In genomic region chr1:31704261-31705079, GRCh38 we compare ENCODE assay signal across 8 cellular contexts. TPM values are rescaled to one million over a fixed set of nuclear protein-coding genes. Genes with fewer than 3 reads are reported as not detected.
DNase-seq lines count a peak whose midpoint lies in the region; ATAC-seq, FAIRE-seq and TF ChIP-seq lines count a peak whose summit lies in the region.

No MANE protein-coding gene starts in this region.

- DNase-seq in activated naive CD4-positive, alpha-beta T cell treated with anti-CD3 and anti-CD28 coated beads for 36 hours = peak; percentile 30
- DNase-seq in activated naive CD4-positive, alpha-beta T cell treated with anti-CD3 and anti-CD28 coated beads, Interleukin-2, amount 50 U/mL, for 16 hours = no peak
- DNase-seq in GM12878 (ENCODE audit: low read depth, low spot score) = no peak
- DNase-seq in kidney tubule cell (ENCODE audit: low spot score) = peak; percentile 33
- DNase-seq in tibial nerve (ENCODE audit: low spot score in 2 of 2) = peak in 1 of 2 donors; percentile 36
- DNase-seq in T-cell = no peak
- DNase-seq in SKM-1 treated with dmso at 0.1 percent for 144 hours (lab: John Stamatoyannopoulos, UW; ENCODE audit: unreplicated experiment) = no peak

- H3K4me1 ChIP-seq in GM12878 (ENCODE audit: control insufficient read depth, insufficient read depth, low read length) (peaks cover 50% of the 10 kb centered on the region), tibial nerve (peaks cover 7 to 69% (median 55%) of the 10 kb centered on the region in 4 donors)

- TF ChIP-seq RAD21 in GM12878 (IDR thresholded peaks at IDR 0.05; ENCODE audit: insufficient read depth, low read depth, low read length) = no peak

- H3K4me2 ChIP-seq in GM12878 (ENCODE audit: control insufficient read depth, insufficient read depth) = peak overlapping the region; percentile 52; the same call in 1 of the 2 replicates

- H3K9ac ChIP-seq in GM12878 (ENCODE audit: control insufficient read depth, insufficient read depth, low read length) = peak overlapping the region; percentile 54

- H3K9me3 ChIP-seq in GM12878 (replicated peaks; ENCODE audit: control insufficient read depth, insufficient read depth, low read length) (no peaks in the 10 kb centered on the region), tibial nerve (no peaks in the 10 kb centered on the region)

- H3K4me3 ChIP-seq in GM12878 (peak overlapping the region; percentile 2; the same call in 1 of the 2 replicates), tibial nerve (peak overlapping the region; percentile 32 to 47 (median 35))

- H3K27me3 ChIP-seq in GM12878 (replicated peaks in 1 of 2; ENCODE audit: control insufficient read depth in 2 of 2, insufficient read depth in 2 of 2, low read length in 1 of 2) (no peaks in the 10 kb centered on the region), tibial nerve (no peaks in the 10 kb centered on the region)

- TF ChIP-seq POLR2A in GM12878 (IDR thresholded peaks at IDR 0.05; ENCODE audit: low read depth, low read length) (no peak), tibial nerve (IDR thresholded peaks at IDR 0.05) (no peak)

- no TSS peak for BruUV-seq in GM12878 (replicated peaks; lab: Mats Ljungman, UMichigan)

- FAIRE-seq in GM12878 (lab: Jason Lieb, UNC) = peak; percentile 54

- peaks cover 31% of the 10 kb centered on the region for H3K4me1 Mint-ChIP-seq in activated naive CD4-positive, alpha-beta T cell treated with anti-CD3 and anti-CD28 coated beads for 36 hours (ENCODE audit: low read depth)
- peaks cover 40 to 45% (median 43%) of the 10 kb centered on the region in 3 donors for H3K4me1 Mint-ChIP-seq in T-cell

- CTCF ChIA-PET in activated naive CD4-positive, alpha-beta T cell treated with anti-CD3 and anti-CD28 coated beads for 36 hours (lab: Charles Lee) = interaction anchor here (0.6 to 2.8 kb wide), 12 partner anchors 10 to 140 kb away, joined by 3 to 16 read pairs (median 3); no protein-coding TSS in a partner anchor
- CTCF ChIA-PET in GM12878 (lab: Yijun Ruan, JAX) = interaction anchor here (0.6 to 6.5 kb wide), 29 partner anchors 9 to 310 kb away, joined by 3 to 83 read pairs (median 4); partner anchors contain the start of gene PEF1
- CTCF ChIA-PET in T-cell (lab: Charles Lee) = interaction anchor here in 1 of 2 donors (1.1 to 1.6 kb wide), 2 partner anchors 34 to 84 kb away, joined by 3 to 5 read pairs; no protein-coding TSS in a partner anchor

- no peaks in the 10 kb centered on the region for H3K79me2 ChIP-seq in GM12878 (ENCODE audit: control insufficient read depth, insufficient read depth, low read length)

- H3K36me3 ChIP-seq in GM12878 (ENCODE audit: control insufficient read depth in 2 of 2, insufficient read depth in 2 of 2, low read length in 1 of 2) (no peaks in the 10 kb centered on the region), tibial nerve (no peaks in the 10 kb centered on the region)

- no peak for TF ChIP-seq EP300 in GM12878 (IDR thresholded peaks at IDR 0.05; ENCODE audit: borderline replicate concordance in 1 of 2, control insufficient read depth in 1 of 2, low read depth in 2 of 2, low read length in 2 of 2)
- TF ChIP-seq EP300 in tibial nerve (IDR thresholded peaks at IDR 0.05) = no peak

- peak overlapping the region; percentile 31 for H2AFZ ChIP-seq in GM12878 (ENCODE audit: control insufficient read depth, low read depth, low read length)

- in situ Hi-C loops in GM12878 (cut with MboI) = loop anchor here (5.0 kb wide), 1 partner anchor 37 kb away; no protein-coding TSS in a partner anchor

- RAD21 ChIA-PET in GM12878 (lab: Charles Lee; ENCODE audit: unreplicated experiment) = interaction anchor here (0.6 to 2.9 kb wide), 20 partner anchors 9 to 229 kb away, joined by 3 to 53 read pairs (median 4); partner anchors contain the start of gene PEF1

- peak overlapping the region; percentile 16 for H3K4me3 Mint-ChIP-seq in activated naive CD4-positive, alpha-beta T cell treated with anti-CD3 and anti-CD28 coated beads for 36 hours
- H3K4me3 Mint-ChIP-seq in T-cell = peak overlapping the region in 1 of 3 donors; percentile 50

- H3K27me3 Mint-ChIP-seq in activated naive CD4-positive, alpha-beta T cell treated with anti-CD3 and anti-CD28 coated beads for 36 hours (ENCODE audit: low read depth) = peaks cover 37% of the 10 kb centered on the region
- peaks cover 43 to 48% of the 10 kb centered on the region in 2 donors for H3K27me3 Mint-ChIP-seq in T-cell

- intact Hi-C loops in activated naive CD4-positive, alpha-beta T cell treated with anti-CD3 and anti-CD28 coated beads for 36 hours (cut with micrococcal nuclease) = loop anchor here (1.0 to 2.0 kb wide), 3 partner anchors 40 to 140 kb away; no protein-coding TSS in a partner anchor
- intact Hi-C loops in GM12878 (cut with micrococcal nuclease; ENCODE audit: unreplicated experiment) = loop anchor here (5.0 kb wide), 1 partner anchor 142 kb away; no protein-coding TSS in a partner anchor

- H4K20me1 ChIP-seq in GM12878 (ENCODE audit: control insufficient read depth, insufficient read depth) = no peaks in the 10 kb centered on the region

- no peak overlapping the region for H3K27ac Mint-ChIP-seq in activated naive CD4-positive, alpha-beta T cell treated with anti-CD3 and anti-CD28 coated beads for 36 hours
- peak overlapping the region in 1 of 2 donors; percentile 4 for H3K27ac Mint-ChIP-seq in T-cell

- H3K9me3 Mint-ChIP-seq in activated naive CD4-positive, alpha-beta T cell treated with anti-CD3 and anti-CD28 coated beads for 36 hours = no peaks in the 10 kb centered on the region
- H3K9me3 Mint-ChIP-seq in T-cell = no peaks in the 10 kb centered on the region

- SMC1A ChIA-PET in GM12878 (lab: Charles Lee; ENCODE audit: uncharacterized antibody, unreplicated experiment) = interaction anchor here (1.0 to 6.6 kb wide), 13 partner anchors 14 to 228 kb away, joined by 3 to 51 read pairs (median 4); partner anchors contain the start of gene PEF1

- H3K36me3 Mint-ChIP-seq in activated naive CD4-positive, alpha-beta T cell treated with anti-CD3 and anti-CD28 coated beads for 36 hours (ENCODE audit: low read depth) = no peaks in the 10 kb centered on the region
- no peaks in the 10 kb centered on the region for H3K36me3 Mint-ChIP-seq in T-cell

- WGBS in GM12878 (ENCODE audit: insufficient coverage, insufficient replicate concordance, low lambda C conversion rate, missing lambda C conversion rate) = 24% methylated on average over 15 of the region's 20 CpGs
- 3 to 11% methylated on average over 12 to 20 of the region's 20 CpGs for WGBS in tibial nerve, 2 donors

- no peak for TF ChIP-seq CTCF in GM12878 (IDR thresholded peaks at IDR 0.05 in 2 of 3, conservative IDR thresholded peaks at IDR 0.05 in 1 of 3; ENCODE audit: control insufficient read depth in 2 of 3, extremely low read depth in 1 of 3, insufficient read depth in 1 of 3, low read depth in 3 of 3, low read length in 3 of 3)
- TF ChIP-seq CTCF in tibial nerve (IDR thresholded peaks at IDR 0.05) = no peak

- peak; percentile 44 for ATAC-seq in GM12878
- ATAC-seq in T-cell (replicated peaks in 1 of 4) = no peak
- no peak for ATAC-seq in HG03097 (IDR thresholded peaks at IDR 0.05; ENCODE audit: low FRiP score, unreplicated experiment)

- H3K27ac ChIP-seq in GM12878 (ENCODE audit: control insufficient read depth, insufficient read depth) = peak overlapping the region; percentile 62
- peak overlapping the region; percentile 74 to 89 (median 84) for H3K27ac ChIP-seq in tibial nerve

- POLR2A ChIA-PET in GM12878 (lab: Charles Lee) (interaction anchor here (0.5 to 2.0 kb wide), 9 partner anchors 10 to 237 kb away, joined by 3 to 9 read pairs (median 4); no protein-coding TSS in a partner anchor), T-cell (lab: Charles Lee) (interaction anchor here in 1 of 2 donors (0.6 kb wide), 1 partner anchor 143 kb away, joined by 3 read pairs; no protein-coding TSS in a partner anchor)

RNA-seq across cellular contexts. Expression of gene COL16A1, which starts 0.7 kb away (rescaled TPM):
- under 1 TPM; 0.17 to 0.47 TPM for total RNA-seq in activated naive CD4-positive, alpha-beta T cell treated with anti-CD3 and anti-CD28 coated beads for 36 hours
- total RNA-seq in GM12878 (2013; cell fraction: nucleolus; rRNA removed) = 6.3 and 9.6 TPM in 2 replicates
- total RNA-seq in GM12878 (2014; rRNA removed) (0.60 and 0.79 TPM in 2 replicates), GM12878 (2014; rRNA removed; fragmentation: Illumina TruSeq; extraction: Trizol) (0.63 and 0.92 TPM in 2 replicates), GM12878 (2021) (3.7 and 3.9 TPM in 2 replicates), tibial nerve (100 to 1,000 TPM; 147 to 311 (median 212) TPM), T-cell (under 1 TPM in 3 of 5 donors, not detected in 2; 0.41 to 0.67 (median 0.59) TPM)
- 0.12 TPM for polyA plus RNA-seq in GM12878 (2011; ENCODE audit: low read depth)
- polyA plus RNA-seq in GM12878 (2011; rRNA removed) (2.0 and 3.1 TPM in 2 replicates), GM12878 (2014; fragmentation: Illumina TruSeq; extraction: Trizol) (0.40 and 0.65 TPM in 2 replicates), GM12878 (2014; fragmentation: Nextera tagmentation; extraction: Ambion mirVana) (under 1 TPM; 0.02 to 0.04 TPM), GM12878 (2014; rRNA removed) (1.5 and 1.6 TPM in 2 replicates), GM12878 (2016; fragmentation: Nextera tagmentation; extraction: Ambion mirVana) (under 1 TPM; 0.14 to 0.56 TPM)
- 2.2 and 3.6 TPM in 2 replicates for polyA plus RNA-seq in GM12878 (2011; cell fraction: cytosol; rRNA removed)
- 30.0 and 30.6 TPM in 2 replicates for polyA plus RNA-seq in GM12878 (2011; cell fraction: nucleus; rRNA removed)
- 1.1 and 1.4 TPM in 2 replicates for polyA plus RNA-seq in GM12878 (2012)
- polyA minus RNA-seq in GM12878 (2011; rRNA and poly(A)+ RNA removed) = 2.1 and 4.5 TPM in 2 replicates
- polyA minus RNA-seq in GM12878 (2011; cell fraction: cytosol; rRNA and poly(A)+ RNA removed) = 0.73 and 1.1 TPM in 2 replicates
- 6.5 and 7.7 TPM in 2 replicates for polyA minus RNA-seq in GM12878 (2011; cell fraction: nucleus; rRNA and poly(A)+ RNA removed)

RNA-seq across cellular contexts. Expression of gene ADGRB2, which starts 59.7 kb away (rescaled TPM):
- total RNA-seq in activated naive CD4-positive, alpha-beta T cell treated with anti-CD3 and anti-CD28 coated beads for 36 hours = under 1 TPM; 0.24 to 0.30 TPM
- 0.91 and 1.6 TPM in 2 replicates for total RNA-seq in GM12878 (2013; cell fraction: nucleolus; rRNA removed)
- 0.11 TPM in 2 replicates for total RNA-seq in GM12878 (2014; rRNA removed)
- 0.18 TPM in 1 of 2 replicates, not detected in the other for total RNA-seq in GM12878 (2014; rRNA removed; fragmentation: Illumina TruSeq; extraction: Trizol)
- 0.27 and 0.33 TPM in 2 replicates for total RNA-seq in GM12878 (2021)
- not detected for polyA plus RNA-seq in GM12878 (2011; ENCODE audit: low read depth)
- polyA plus RNA-seq in GM12878 (2011; rRNA removed) = 0.13 and 0.20 TPM in 2 replicates
- 0.42 and 0.43 TPM in 2 replicates for polyA plus RNA-seq in GM12878 (2011; cell fraction: cytosol; rRNA removed)
- polyA plus RNA-seq in GM12878 (2011; cell fraction: nucleus; rRNA removed) = 3.0 and 3.2 TPM in 2 replicates
- 0.09 and 0.18 TPM in 2 replicates for polyA plus RNA-seq in GM12878 (2012)
- not detected in 2 replicates for polyA plus RNA-seq in GM12878 (2014; fragmentation: Illumina TruSeq; extraction: Trizol)
- polyA plus RNA-seq in GM12878 (2014; fragmentation: Nextera tagmentation; extraction: Ambion mirVana) = not detected
- 0.06 and 0.18 TPM in 2 replicates for polyA plus RNA-seq in GM12878 (2014; rRNA removed)
- polyA plus RNA-seq in GM12878 (2016; fragmentation: Nextera tagmentation; extraction: Ambion mirVana) = under 1 TPM in 1 of 2 experiments, not detected in 1; 0.11 TPM
- polyA minus RNA-seq in GM12878 (2011; rRNA and poly(A)+ RNA removed) = 0.22 and 0.26 TPM in 2 replicates
- not detected in 2 replicates for polyA minus RNA-seq in GM12878 (2011; cell fraction: cytosol; rRNA and poly(A)+ RNA removed)
- 0.29 and 0.48 TPM in 2 replicates for polyA minus RNA-seq in GM12878 (2011; cell fraction: nucleus; rRNA and poly(A)+ RNA removed)
- total RNA-seq in tibial nerve = 10 to 100 TPM in 1 of 4 donors, 1 to 10 TPM in 3; 1.6 to 10.5 (median 4.1) TPM
- total RNA-seq in T-cell = 1 to 10 TPM in 2 of 5 donors, under 1 TPM in 3; 0.65 to 3.4 (median 0.98) TPM

RNA-seq across cellular contexts. Expression of gene PEF1, which starts 59.8 kb away (rescaled TPM):
- 10 to 100 TPM; 79.6 to 80.6 TPM for total RNA-seq in activated naive CD4-positive, alpha-beta T cell treated with anti-CD3 and anti-CD28 coated beads for 36 hours
- total RNA-seq in GM12878 (2013; cell fraction: nucleolus; rRNA removed) = 18.2 and 22.2 TPM in 2 replicates
- total RNA-seq in GM12878 (2014; rRNA removed) = 92.9 and 107 TPM in 2 replicates
- 46.3 and 46.4 TPM in 2 replicates for total RNA-seq in GM12878 (2014; rRNA removed; fragmentation: Illumina TruSeq; extraction: Trizol)
- 59.5 and 60.1 TPM in 2 replicates for total RNA-seq in GM12878 (2021)
- 40.3 TPM for polyA plus RNA-seq in GM12878 (2011; ENCODE audit: low read depth)
- 61.3 and 100 TPM in 2 replicates for polyA plus RNA-seq in GM12878 (2011; rRNA removed)
- polyA plus RNA-seq in GM12878 (2011; cell fraction: cytosol; rRNA removed) = 141 and 161 TPM in 2 replicates
- 88.6 and 89.0 TPM in 2 replicates for polyA plus RNA-seq in GM12878 (2011; cell fraction: nucleus; rRNA removed)
- polyA plus RNA-seq in GM12878 (2012) = 38.7 and 47.8 TPM in 2 replicates
- 50.3 and 80.4 TPM in 2 replicates for polyA plus RNA-seq in GM12878 (2014; fragmentation: Illumina TruSeq; extraction: Trizol)
- polyA plus RNA-seq in GM12878 (2014; fragmentation: Nextera tagmentation; extraction: Ambion mirVana) = 10 to 100 TPM; 27.1 to 40.4 TPM
- 92.2 and 95.5 TPM in 2 replicates for polyA plus RNA-seq in GM12878 (2014; rRNA removed)
- 10 to 100 TPM; 77.5 to 86.6 TPM for polyA plus RNA-seq in GM12878 (2016; fragmentation: Nextera tagmentation; extraction: Ambion mirVana)
- 104 and 151 TPM in 2 replicates for polyA minus RNA-seq in GM12878 (2011; rRNA and poly(A)+ RNA removed)
- 33.3 and 37.6 TPM in 2 replicates for polyA minus RNA-seq in GM12878 (2011; cell fraction: cytosol; rRNA and poly(A)+ RNA removed)
- polyA minus RNA-seq in GM12878 (2011; cell fraction: nucleus; rRNA and poly(A)+ RNA removed) = 19.7 and 29.3 TPM in 2 replicates
- 100 to 1,000 TPM in 1 of 4 donors, 10 to 100 TPM in 3; 62.5 to 108 (median 89.7) TPM for total RNA-seq in tibial nerve
- 10 to 100 TPM; 38.7 to 49.8 (median 42.4) TPM for total RNA-seq in T-cell

Comparison
In these comparisons a context has a peak if more than half of its experiments do, and no peak if none do; other contexts are left out.
1. DNase-seq: peak in activated naive CD4-positive, alpha-beta T cell treated with anti-CD3 and anti-CD28 coated beads for 36 hours (single experiment) and kidney tubule cell (single experiment); none in activated naive CD4-positive, alpha-beta T cell treated with anti-CD3 and anti-CD28 coated beads, Interleukin-2, amount 50 U/mL, for 16 hours (single experiment), GM12878 (single experiment), T-cell (0 of 34) and SKM-1 treated with dmso at 0.1 percent for 144 hours (single experiment).
2. RNA of gene COL16A1, which starts 0.7 kb away (total RNA-seq): 147 to 311 TPM in tibial nerve; 0.60 to 9.6 TPM in GM12878, 0.41 to 0.67 TPM in T-cell and 0.17 to 0.47 TPM in activated naive CD4-positive, alpha-beta T cell treated with anti-CD3 and anti-CD28 coated beads for 36 hours; every median in the first group is over 10 times any median in the second.